Comparison of ENCODE assay signal across 27 cellular contexts in genomic region chr7:89760690-89761089, GRCh38.
"Had no signal": no experiment of that assay in that cellular context is flagged by ENCODE, and none has a peak within 500 bp of the region (broad histone marks: within the 10 kb centered on the region; RNA-seq: fewer than 3 reads in every experiment).

No MANE protein-coding gene starts in this region.

- H3K36me3 ChIP-seq: esophagus muscularis mucosa, heart right ventricle, left lung, lower lobe of right lung, neural progenitor cell, prostate gland, right atrium auricular region, suprapubic skin, transverse colon had no signal

- H3K4me1 Mint-ChIP-seq: endodermal cell, nephron, neural progenitor cell had no signal

- H3K9me3 Mint-ChIP-seq: endodermal cell; nephron; neural progenitor cell; stimulated activated naive CD8-positive, alpha-beta T cell treated with anti-CD3 and anti-CD28 coated beads, Interleukin-15, Interleukin-2, amounts not matched to agents 100 ng/mL and 50 ng/mL, for 24 hours had no signal

- H3K4me3 ChIP-seq: dorsolateral prefrontal cortex, esophagus muscularis mucosa, heart right ventricle, left lung, lower lobe of right lung, neural progenitor cell, prostate gland, right atrium auricular region, smooth muscle cell, suprapubic skin, transverse colon had no signal

- H3K36me3 Mint-ChIP-seq: neural progenitor cell had no signal

- H3K9me3 ChIP-seq: esophagus muscularis mucosa, left lung, lower lobe of right lung, prostate gland, right atrium auricular region, suprapubic skin, transverse colon had no signal

- ATAC-seq: foreskin keratinocyte, left cardiac atrium, left lung, sciatic nerve had no signal

- H3K27ac Mint-ChIP-seq: endodermal cell; nephron; neural progenitor cell; stimulated activated naive CD8-positive, alpha-beta T cell treated with anti-CD3 and anti-CD28 coated beads, Interleukin-15, Interleukin-2, amounts not matched to agents 100 ng/mL and 50 ng/mL, for 24 hours had no signal

- H3K4me3 Mint-ChIP-seq: endodermal cell; nephron; neural progenitor cell; stimulated activated naive CD8-positive, alpha-beta T cell treated with anti-CD3 and anti-CD28 coated beads, Interleukin-15, Interleukin-2, amounts not matched to agents 100 ng/mL and 50 ng/mL, for 24 hours had no signal

- H3K27me3 ChIP-seq: dorsolateral prefrontal cortex, esophagus muscularis mucosa, foreskin keratinocyte, heart right ventricle, left lung, neural progenitor cell, right atrium auricular region, suprapubic skin, transverse colon had no signal

- DNase-seq: central memory CD4-positive, alpha-beta T cell; dorsolateral prefrontal cortex; effector CD8-positive, alpha-beta T cell; foreskin keratinocyte; glutamatergic neuron; heart right ventricle; hippocampal formation; left cardiac atrium; lower lobe of right lung; nucleus accumbens; stimulated activated CD4-positive, alpha-beta T cell treated with anti-CD3 and anti-CD28 coated beads, Interleukin-12 subunit alpha, Interleukin-12 subunit beta, amount 100 ng/mL, for 4 hours; stimulated activated CD4-positive, alpha-beta T cell treated with anti-CD3 and anti-CD28 coated beads, Interleukin-1b, Interleukin-23, amount 100 ng/mL, for 48 hours; stimulated activated CD4-positive, alpha-beta T cell treated with anti-CD3 and anti-CD28 coated beads, Interleukin-4, amount 100 ng/mL, for 1 hour; stimulated activated CD8-positive, alpha-beta memory T cell treated with anti-CD3 and anti-CD28 coated beads, Interleukin-4, amount 100 ng/mL, for 48 hours; transverse colon had no signal

- H3K4me1 ChIP-seq: esophagus muscularis mucosa, foreskin keratinocyte, heart right ventricle, left lung, lower lobe of right lung, neural progenitor cell, prostate gland, right atrium auricular region, suprapubic skin, transverse colon had no signal

- H3K27ac ChIP-seq: dorsolateral prefrontal cortex, epithelial cell of prostate, esophagus muscularis mucosa, foreskin keratinocyte, heart right ventricle, left lung, lower lobe of right lung, neural progenitor cell, prostate gland, right atrium auricular region, suprapubic skin, transverse colon had no signal
